In genomic region chr4:4320951-4321714, GRCh38 we compare ENCODE assay signal across 22 cellular contexts.
"Had no signal": no experiment of that assay in that cellular context is flagged by ENCODE, and none has a peak within 500 bp of the region (broad histone marks: within the 10 kb centered on the region; RNA-seq: fewer than 3 reads in every experiment).

No MANE protein-coding gene starts in this region.

- H3K4me3 ChIP-seq: esophagus muscularis mucosa, gastroesophageal sphincter, heart left ventricle, prostate gland, skin epidermis, tibial nerve had no signal

- H3K36me3 ChIP-seq: prostate gland had no signal

- ATAC-seq: activated CD4-positive, alpha-beta T cell treated with anti-CD3 and anti-CD28 coated beads for 36 hours; activated naive CD8-positive, alpha-beta T cell treated with anti-CD3 and anti-CD28 coated beads, Interleukin-2, amount 50 U/mL, for 24 hours; activated T-cell treated with anti-CD3 and anti-CD28 coated beads, Interleukin-2, amount 50 U/mL, for 4 hours; gastroesophageal sphincter; right cardiac atrium; stimulated activated effector memory CD8-positive, alpha-beta T cell treated with anti-CD3 and anti-CD28 coated beads, Interleukin-12 subunit alpha, Interleukin-12 subunit beta, amount 100 ng/mL, for 72 hours; stimulated activated naive CD8-positive, alpha-beta T cell treated with anti-CD3 and anti-CD28 coated beads, Interleukin-15, amount 100 ng/mL, for 72 hours had no signal

- FAIRE-seq: islet of Langerhans, urothelium cell line had no signal

- H3K9me3 ChIP-seq: esophagus muscularis mucosa, gastroesophageal sphincter, heart left ventricle, prostate gland, tibial nerve had no signal

- H3K4me1 ChIP-seq: esophagus muscularis mucosa, gastroesophageal sphincter, prostate gland, tibial nerve had no signal

- H3K27me3 ChIP-seq: esophagus muscularis mucosa, gastroesophageal sphincter, heart left ventricle, tibial nerve had no signal

- H3K27ac ChIP-seq: esophagus muscularis mucosa, gastroesophageal sphincter, heart left ventricle, prostate gland, skin epidermis, tibial nerve had no signal

- DNase-seq: activated CD4-positive, alpha-beta T cell treated with anti-CD3 and anti-CD28 coated beads for 36 hours; activated CD4-positive, alpha-beta T cell treated with anti-CD3 and anti-CD28 coated beads, Interleukin-2, amount 50 U/mL, for 48 hours; activated CD8-positive, alpha-beta memory T cell treated with anti-CD3 and anti-CD28 coated beads, Interleukin-2, amount 50 U/mL, for 48 hours; activated naive CD4-positive, alpha-beta T cell treated with anti-CD3 and anti-CD28 coated beads for 36 hours; activated naive CD8-positive, alpha-beta T cell treated with anti-CD3 and anti-CD28 coated beads, Interleukin-2, amount 50 U/mL, for 24 hours; activated T-cell treated with anti-CD3 and anti-CD28 coated beads, Interleukin-2, amount 50 U/mL, for 4 hours; effector memory CD4-positive, alpha-beta T cell; heart left ventricle; mesenchymal stem cell; naive B cell; right cardiac atrium; stimulated activated CD4-positive, alpha-beta T cell treated with anti-CD3 and anti-CD28 coated beads, Interleukin-2, amount 100 ng/mL, for 24 hours; stimulated activated naive CD8-positive, alpha-beta T cell treated with anti-CD3 and anti-CD28 coated beads, Interleukin-15, amount 100 ng/mL, for 72 hours; T-helper 9 cell had no signal
